Comparison of ENCODE assay signal across 8 cellular contexts in the genomic region with DNA sequence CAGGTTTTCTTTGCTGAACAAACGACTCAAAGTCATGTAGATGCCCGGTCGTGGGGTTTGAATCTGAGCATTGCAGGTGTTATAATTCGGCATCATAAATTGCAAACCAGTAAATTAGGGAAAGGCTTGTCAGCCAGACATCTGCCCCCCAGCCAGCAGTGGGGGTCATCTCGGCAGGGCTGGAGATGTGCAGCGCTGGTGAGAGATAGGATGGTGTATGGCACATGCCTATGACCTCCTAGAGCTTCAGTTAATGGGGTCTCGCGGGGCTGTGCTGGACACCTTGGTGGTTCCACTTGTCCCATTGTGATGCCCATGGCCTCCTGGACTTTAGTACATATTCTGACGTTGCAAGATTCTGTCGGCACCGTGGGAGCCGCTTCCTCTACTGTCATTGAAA.
DNase-seq lines count a peak whose midpoint lies in the region; TF ChIP-seq lines count a peak whose summit lies in the region.
"Not testable (repeated sequence)": the region's sequence is repeated elsewhere in the genome, so short reads cannot be mapped to it uniquely, and the experiment has no call there.

No MANE protein-coding gene starts in this region.

- H3K4me3 ChIP-seq in right atrium auricular region; mucosa of rectum (ENCODE audit: low read length in 2 of 2); smooth muscle cell: not testable (repeated sequence)

- H3T11ph ChIP-seq in H9 (ENCODE audit: low read length), result not testable (repeated sequence)

- not testable (repeated sequence) for H3K4me1 ChIP-seq in H9 (ENCODE audit: insufficient read depth, low read length); right atrium auricular region; mucosa of rectum (ENCODE audit: control insufficient read depth in 2 of 2, insufficient read depth in 2 of 2, low read length in 2 of 2); smooth muscle cell (ENCODE audit: low read depth)

- H2BK5ac ChIP-seq in H9 (ENCODE audit: insufficient read length, low read length), result not testable (repeated sequence)

- H2BK20ac ChIP-seq in H9 (ENCODE audit: low read depth, low read length, poor library complexity, severe bottlenecking), result not testable (repeated sequence)

- H3K9ac ChIP-seq in H9 (ENCODE audit: extremely low read depth, insufficient read length, low read length); smooth muscle cell (ENCODE audit: low read depth): not testable (repeated sequence)
- peak overlapping the region; percentile 7 to 34 for H3K9ac ChIP-seq in mucosa of rectum (ENCODE audit: low read depth in 1 of 2, low read length in 2 of 2)

- H3K23ac ChIP-seq in H9 (ENCODE audit: insufficient read length, low read depth, low read length), result not testable (repeated sequence)

- H3K4ac ChIP-seq in H9 (ENCODE audit: low read depth, low read length), result not testable (repeated sequence)

- H3K27ac ChIP-seq in H9 (ENCODE audit: insufficient read length, low read depth, low read length); right atrium auricular region; mucosa of rectum (ENCODE audit: low read depth in 2 of 2, low read length in 2 of 2); smooth muscle cell (ENCODE audit: low read depth): not testable (repeated sequence)

- H3K4me3 Mint-ChIP-seq in H9; T-helper 2 cell treated with Interferon-gamma antibody and Interleukin-4, amounts not matched to agents 5 μg/mL and 100 μg/mL, for 36 hours: not testable (repeated sequence)

- H4K8ac ChIP-seq in H9 (replicated peaks; ENCODE audit: insufficient read length, low read depth, low read length), result not testable (repeated sequence)

- not testable (repeated sequence) for H3F3A ChIP-seq in smooth muscle cell (ENCODE audit: low read depth)

- not testable (repeated sequence) for H3K18ac ChIP-seq in H9 (ENCODE audit: insufficient read length, low read depth, low read length)

- not testable (repeated sequence) for H2BK12ac ChIP-seq in H9 (ENCODE audit: insufficient read length, low read depth, low read length)

- H3K9me3 ChIP-seq in H9 (ENCODE audit: control insufficient read depth, low read depth, low read length); right atrium auricular region; mucosa of rectum (ENCODE audit: control insufficient read depth in 2 of 2, low read length in 2 of 2); smooth muscle cell (replicated peaks; ENCODE audit: low read depth): not testable (repeated sequence)

- not testable (repeated sequence) for H3K27me3 ChIP-seq in H9 (ENCODE audit: insufficient read depth, low read length); right atrium auricular region; mucosa of rectum (ENCODE audit: control insufficient read depth in 2 of 2, insufficient read depth in 2 of 2, low read length in 2 of 2); smooth muscle cell (ENCODE audit: low read depth)

- not testable (repeated sequence) for H4K5ac ChIP-seq in H9 (ENCODE audit: insufficient read length, low read depth, low read length)

- H2AFZ ChIP-seq in H9 (ENCODE audit: low read length); smooth muscle cell (ENCODE audit: low read depth): not testable (repeated sequence)

- DNase-seq in Ammon's horn (ENCODE audit: low spot score) (peak; percentile 27), H9 (peak; percentile 26), activated gamma-delta T cell treated with Interleukin-2 at 50 U/mL for 16 hours (peak; percentile 11), dedifferentiated amniotic fluid mesenchymal stem cell (ENCODE audit: extremely low spot score) (peak; percentile 0), right atrium auricular region (ENCODE audit: low spot score) (peak; percentile 66)
- DNase-seq in T-helper 2 cell treated with Interferon-gamma antibody and Interleukin-4, amounts not matched to agents 5 μg/mL and 100 μg/mL, for 36 hours (ENCODE audit: low spot score), result peak; percentile 14
- DNase-seq in smooth muscle cell (lab: John Stamatoyannopoulos, UW; ENCODE audit: unreplicated experiment), result not testable (repeated sequence)

- H4K20me1 ChIP-seq in H9 (ENCODE audit: control insufficient read depth, insufficient read depth, insufficient read length); smooth muscle cell (ENCODE audit: low read depth): not testable (repeated sequence)

- H3K79me2 ChIP-seq in H9 (ENCODE audit: insufficient read depth, low read length); smooth muscle cell (ENCODE audit: low read depth): not testable (repeated sequence)

- not testable (repeated sequence) for H3K9me3 Mint-ChIP-seq in H9; T-helper 2 cell treated with Interferon-gamma antibody and Interleukin-4, amounts not matched to agents 5 μg/mL and 100 μg/mL, for 36 hours

- H3K27ac Mint-ChIP-seq in H9; T-helper 2 cell treated with Interferon-gamma antibody and Interleukin-4, amounts not matched to agents 5 μg/mL and 100 μg/mL, for 36 hours: not testable (repeated sequence)

- not testable (repeated sequence) for H3K56ac ChIP-seq in H9 (ENCODE audit: insufficient read length, low read depth, low read length)

- H2BK15ac ChIP-seq in H9 (ENCODE audit: low read depth, low read length), result not testable (repeated sequence)

- not testable (repeated sequence) for H3K79me1 ChIP-seq in H9 (ENCODE audit: insufficient read depth, low read depth, low read length, poor library complexity, severe bottlenecking)

- H3K23me2 ChIP-seq in H9 (ENCODE audit: insufficient read length, low read depth, low read length, poor library complexity, severe bottlenecking), result not testable (repeated sequence)

- not testable (repeated sequence) for TF ChIP-seq CTCF in H9 (conservative IDR thresholded peaks at IDR 0.05); right atrium auricular region (IDR thresholded peaks at IDR 0.05)
- peak; percentile 31 for TF ChIP-seq CTCF in smooth muscle cell (IDR thresholded peaks at IDR 0.05; ENCODE audit: borderline replicate concordance, insufficient read depth, poor library complexity, severe bottlenecking)

- H2AK5ac ChIP-seq in H9 (ENCODE audit: insufficient read length, low read length), result not testable (repeated sequence)

- not testable (repeated sequence) for H3K4me2 ChIP-seq in H9 (ENCODE audit: insufficient read depth, insufficient read length, low read length); smooth muscle cell

- H4K91ac ChIP-seq in H9 (ENCODE audit: insufficient read length, low read depth, low read length), result not testable (repeated sequence)

- not testable (repeated sequence) for H3K27me3 Mint-ChIP-seq in H9 (ENCODE audit: low read depth); T-helper 2 cell treated with Interferon-gamma antibody and Interleukin-4, amounts not matched to agents 5 μg/mL and 100 μg/mL, for 36 hours (ENCODE audit: low read depth)

- H3K36me3 Mint-ChIP-seq in H9 (ENCODE audit: insufficient read depth in 1 of 3, low read depth in 3 of 3); T-helper 2 cell treated with Interferon-gamma antibody and Interleukin-4, amounts not matched to agents 5 μg/mL and 100 μg/mL, for 36 hours (ENCODE audit: low read depth): not testable (repeated sequence)

- no CpG with 5 or more reads among the region's 12 CpGs for WGBS in H9 (ENCODE audit: extremely low coverage, insufficient read length, low lambda C conversion rate)
- WGBS in smooth muscle cell (ENCODE audit: low lambda C conversion rate), result 27% methylated on average over 12 of the region's 12 CpGs

- H3K14ac ChIP-seq in H9 (ENCODE audit: insufficient read depth, low read length), result not testable (repeated sequence)

- H3K4me1 Mint-ChIP-seq in H9; T-helper 2 cell treated with Interferon-gamma antibody and Interleukin-4, amounts not matched to agents 5 μg/mL and 100 μg/mL, for 36 hours (ENCODE audit: low read depth): not testable (repeated sequence)

- not testable (repeated sequence) for H3K36me3 ChIP-seq in right atrium auricular region; mucosa of rectum (ENCODE audit: control insufficient read depth in 2 of 2, insufficient read depth in 2 of 2, low read length in 2 of 2); smooth muscle cell (ENCODE audit: low read depth)

- H2BK120ac ChIP-seq in H9 (ENCODE audit: low read depth, low read length, poor library complexity, severe bottlenecking), result not testable (repeated sequence)
